8 cellular contexts compared by ENCODE assay signal in genomic region chr17:82449883-82450356, GRCh38. TPM values are rescaled to one million over a fixed set of nuclear protein-coding genes. Genes with fewer than 3 reads are reported as not detected.
DNase-seq lines count a peak whose midpoint lies in the region; ATAC-seq, FAIRE-seq and TF ChIP-seq lines count a peak whose summit lies in the region.

No MANE protein-coding gene starts in this region.

- FAIRE-seq in GM12878 (lab: Jason Lieb, UNC): no peak

- peak overlapping the region; percentile 84 for H3K4me2 ChIP-seq in GM12878 (ENCODE audit: control insufficient read depth, insufficient read depth)

- H3K27me3 ChIP-seq in Peyer's patch (no peaks in the 10 kb centered on the region), GM12878 (replicated peaks in 1 of 2; ENCODE audit: control insufficient read depth in 2 of 2, insufficient read depth in 2 of 2, low read length in 1 of 2) (no peaks in the 10 kb centered on the region), lower lobe of right lung (ENCODE audit: low read depth) (no peaks in the 10 kb centered on the region)

- peak overlapping the region; percentile 30; the same call in 1 of the 2 replicates for H2AFZ ChIP-seq in GM12878 (ENCODE audit: control insufficient read depth, low read depth, low read length)

- H3K9ac ChIP-seq in GM12878 (ENCODE audit: control insufficient read depth, insufficient read depth, low read length): peak overlapping the region; percentile 87

- H3K79me2 ChIP-seq in GM12878 (ENCODE audit: control insufficient read depth, insufficient read depth, low read length): peaks cover 41% of the 10 kb centered on the region

- RAD21 ChIA-PET in GM12878 (lab: Charles Lee; ENCODE audit: unreplicated experiment): interaction anchor here (0.9 to 1.4 kb wide), 7 partner anchors 7 to 104 kb away, joined by 3 to 4 read pairs (median 3); no protein-coding TSS in a partner anchor

- H3K4me3 ChIP-seq in Peyer's patch: peak overlapping the region; percentile 72 to 98 (median 86)
- peak overlapping the region; percentile 93 for H3K4me3 ChIP-seq in GM12878
- H3K4me3 ChIP-seq in lower lobe of right lung: peak overlapping the region; percentile 97

- no peak for TF ChIP-seq RAD21 in GM12878 (IDR thresholded peaks at IDR 0.05; ENCODE audit: insufficient read depth, low read depth, low read length)

- no peaks in the 10 kb centered on the region; the same call in none of the 2 replicates for H4K20me1 ChIP-seq in GM12878 (ENCODE audit: control insufficient read depth, insufficient read depth)

- peak overlapping the region; percentile 94 to 95 for H3K4me3 Mint-ChIP-seq in stimulated activated naive CD8-positive, alpha-beta T cell treated with anti-CD3 and anti-CD28 coated beads, Interleukin-15, amount 100 ng/mL, for 72 hours

- H3K4me1 ChIP-seq in Peyer's patch (peaks cover 0 to 23% (median 15%) of the 10 kb centered on the region in 4 donors), GM12878 (ENCODE audit: control insufficient read depth, insufficient read depth, low read length) (peaks cover 4% of the 10 kb centered on the region), lower lobe of right lung (peaks cover 46% of the 10 kb centered on the region)

- ATAC-seq in GM18907 (IDR thresholded peaks at IDR 0.05; ENCODE audit: unreplicated experiment): peak; percentile 7
- no peak; the same call in 1 of the 3 replicates for ATAC-seq in GM12878
- ATAC-seq in lower lobe of right lung: peak in 1 of 2 donors; percentile 0
- peak; percentile 52 for ATAC-seq in stimulated activated naive CD8-positive, alpha-beta T cell treated with anti-CD3 and anti-CD28 coated beads, Interleukin-15, amount 100 ng/mL, for 72 hours

- H3K9me3 ChIP-seq in Peyer's patch: no peaks in the 10 kb centered on the region
- no peaks in the 10 kb centered on the region; the same call in 2 of the 3 replicates for H3K9me3 ChIP-seq in GM12878 (replicated peaks; ENCODE audit: control insufficient read depth, insufficient read depth, low read length)
- H3K9me3 ChIP-seq in lower lobe of right lung: no peaks in the 10 kb centered on the region

- peaks cover 49% of the 10 kb centered on the region for H3K4me1 Mint-ChIP-seq in stimulated activated naive CD8-positive, alpha-beta T cell treated with anti-CD3 and anti-CD28 coated beads, Interleukin-15, amount 100 ng/mL, for 72 hours

- H3K27me3 Mint-ChIP-seq in stimulated activated naive CD8-positive, alpha-beta T cell treated with anti-CD3 and anti-CD28 coated beads, Interleukin-15, amount 100 ng/mL, for 72 hours: no peaks in the 10 kb centered on the region

- peak in 1 of 3 donors; percentile 43 for DNase-seq in Peyer's patch
- DNase-seq in GM12878 (ENCODE audit: low read depth, low spot score): no peak
- no peak for DNase-seq in lower lobe of right lung
- peak; percentile 34 to 77 for DNase-seq in stimulated activated naive CD8-positive, alpha-beta T cell treated with anti-CD3 and anti-CD28 coated beads, Interleukin-15, amount 100 ng/mL, for 72 hours
- no peak for DNase-seq in AG08396 (ENCODE audit: low spot score)
- DNase-seq in HUDEP-2 (lab: John Stamatoyannopoulos, UW; ENCODE audit: unreplicated experiment in 76 of 76): no peak
- DNase-seq in NCI-H2196 (lab: John Stamatoyannopoulos, UW; ENCODE audit: unreplicated experiment): no peak

- in situ Hi-C loops in GM12878 (cut with MboI): no loop called here

- POLR2A ChIA-PET in GM12878 (lab: Charles Lee): interaction anchor here (0.5 to 2.3 kb wide), 11 partner anchors 8 to 557 kb away, joined by 3 to 16 read pairs (median 4); partner anchors contain the start of genes NARF and OGFOD3

- intact Hi-C loops in GM12878 (cut with micrococcal nuclease; ENCODE audit: unreplicated experiment): loop anchor here (1.0 to 5.0 kb wide), 3 partner anchors 8 to 102 kb away; partner anchors contain the start of gene NARF
- intact Hi-C loops in lower lobe of right lung (cut with DNase I): no loop called here

- no peak for TF ChIP-seq EP300 in GM12878 (IDR thresholded peaks at IDR 0.05; ENCODE audit: borderline replicate concordance in 1 of 2, control insufficient read depth in 1 of 2, low read depth in 2 of 2, low read length in 2 of 2)

- no peak for TF ChIP-seq CTCF in Peyer's patch (IDR thresholded peaks at IDR 0.05)
- no peak for TF ChIP-seq CTCF in GM12878 (IDR thresholded peaks at IDR 0.05 in 2 of 3, conservative IDR thresholded peaks at IDR 0.05 in 1 of 3; ENCODE audit: control insufficient read depth in 2 of 3, extremely low read depth in 1 of 3, insufficient read depth in 1 of 3, low read depth in 3 of 3, low read length in 3 of 3)
- no peak for TF ChIP-seq CTCF in lower lobe of right lung (IDR thresholded peaks at IDR 0.05)

- H3K27ac ChIP-seq in Peyer's patch (peak overlapping the region; percentile 87 to 100 (median 92)), GM12878 (ENCODE audit: control insufficient read depth, insufficient read depth) (peak overlapping the region; percentile 97), lower lobe of right lung (peak overlapping the region; percentile 95)

- TF ChIP-seq POLR2A in Peyer's patch (IDR thresholded peaks at IDR 0.05) (no peak), GM12878 (IDR thresholded peaks at IDR 0.05; ENCODE audit: low read depth, low read length) (no peak)

- CTCF ChIA-PET in GM12878 (lab: Yijun Ruan, JAX): interaction anchor here (0.6 to 1.9 kb wide), 9 partner anchors 22 to 103 kb away, joined by 3 to 12 read pairs (median 5); no protein-coding TSS in a partner anchor

- H3K9me3 Mint-ChIP-seq in stimulated activated naive CD8-positive, alpha-beta T cell treated with anti-CD3 and anti-CD28 coated beads, Interleukin-15, amount 100 ng/mL, for 72 hours: no peaks in the 10 kb centered on the region

- under 1% methylated on average over 18 of the region's 18 CpGs for WGBS in GM12878 (ENCODE audit: insufficient coverage, insufficient replicate concordance, low lambda C conversion rate, missing lambda C conversion rate)

- SMC1A ChIA-PET in GM12878 (lab: Charles Lee; ENCODE audit: uncharacterized antibody, unreplicated experiment): interaction anchor here (1.0 to 1.4 kb wide), 2 partner anchors 31 to 97 kb away, joined by 3 to 8 read pairs; partner anchors contain the start of gene OGFOD3

- H3K36me3 ChIP-seq in Peyer's patch (peaks cover 0 to 17% (median 0%) of the 10 kb centered on the region in 3 donors), GM12878 (ENCODE audit: control insufficient read depth in 2 of 2, insufficient read depth in 2 of 2, low read length in 1 of 2) (peaks cover 10 to 12% of the 10 kb centered on the region in 2 experiments), lower lobe of right lung (peaks cover 18% of the 10 kb centered on the region)

- no TSS peak for BruUV-seq in GM12878 (replicated peaks; lab: Mats Ljungman, UMichigan)

- H3K27ac Mint-ChIP-seq in stimulated activated naive CD8-positive, alpha-beta T cell treated with anti-CD3 and anti-CD28 coated beads, Interleukin-15, amount 100 ng/mL, for 72 hours: peak overlapping the region; percentile 96 to 99

RNA-seq across cellular contexts. Expression of gene CYBC1, which starts 0.6 kb away (rescaled TPM):
- total RNA-seq in Peyer's patch (100 to 1,000 TPM in 1 of 4 donors, 10 to 100 TPM in 3; 79.2 to 103 (median 88.0) TPM), GM12878 (2014; rRNA removed) (119 and 141 TPM in 2 replicates), GM12878 (2014; rRNA removed; fragmentation: Illumina TruSeq; extraction: Trizol) (93.1 and 97.9 TPM in 2 replicates), GM12878 (2021) (156 and 159 TPM in 2 replicates), lower lobe of right lung (132 TPM)
- 374 and 423 TPM in 2 replicates for total RNA-seq in GM12878 (2013; cell fraction: nucleolus; rRNA removed)
- polyA plus RNA-seq in GM12878 (2011; ENCODE audit: low read depth): 98.7 TPM
- polyA plus RNA-seq in GM12878 (2011; rRNA removed) (101 and 125 TPM in 2 replicates), GM12878 (2014; fragmentation: Illumina TruSeq; extraction: Trizol) (81.7 and 120 TPM in 2 replicates), GM12878 (2014; fragmentation: Nextera tagmentation; extraction: Ambion mirVana) (1 to 10 TPM; 4.2 to 8.5 TPM), GM12878 (2014; rRNA removed) (162 and 194 TPM in 2 replicates), GM12878 (2016; fragmentation: Nextera tagmentation; extraction: Ambion mirVana) (100 to 1,000 TPM; 150 to 157 TPM)
- polyA plus RNA-seq in GM12878 (2011; cell fraction: cytosol; rRNA removed): 197 and 266 TPM in 2 replicates
- polyA plus RNA-seq in GM12878 (2011; cell fraction: nucleus; rRNA removed): 419 and 530 TPM in 2 replicates
- 155 and 177 TPM in 2 replicates for polyA plus RNA-seq in GM12878 (2012)
- 79.4 and 160 TPM in 2 replicates for polyA minus RNA-seq in GM12878 (2011; rRNA and poly(A)+ RNA removed)
- 79.5 and 85.7 TPM in 2 replicates for polyA minus RNA-seq in GM12878 (2011; cell fraction: cytosol; rRNA and poly(A)+ RNA removed)
- 112 and 194 TPM in 2 replicates for polyA minus RNA-seq in GM12878 (2011; cell fraction: nucleus; rRNA and poly(A)+ RNA removed)

RNA-seq across cellular contexts. Expression of gene NARF, which starts 8.6 kb away (rescaled TPM):
- total RNA-seq in Peyer's patch (10 to 100 TPM; 31.9 to 81.7 (median 52.0) TPM), GM12878 (2014; rRNA removed) (35.5 and 44.1 TPM in 2 replicates), GM12878 (2014; rRNA removed; fragmentation: Illumina TruSeq; extraction: Trizol) (29.2 and 29.4 TPM in 2 replicates), GM12878 (2021) (65.3 and 65.8 TPM in 2 replicates), lower lobe of right lung (54.9 TPM)
- total RNA-seq in GM12878 (2013; cell fraction: nucleolus; rRNA removed): 167 and 178 TPM in 2 replicates
- polyA plus RNA-seq in GM12878 (2011; ENCODE audit: low read depth): 72.0 TPM
- polyA plus RNA-seq in GM12878 (2011; rRNA removed) (120 and 138 TPM in 2 replicates), GM12878 (2014; fragmentation: Illumina TruSeq; extraction: Trizol) (22.4 and 42.7 TPM in 2 replicates), GM12878 (2014; fragmentation: Nextera tagmentation; extraction: Ambion mirVana) (10 to 100 TPM; 16.7 to 27.4 TPM), GM12878 (2014; rRNA removed) (50.9 and 56.1 TPM in 2 replicates), GM12878 (2016; fragmentation: Nextera tagmentation; extraction: Ambion mirVana) (100 to 1,000 TPM; 115 to 126 TPM)
- polyA plus RNA-seq in GM12878 (2011; cell fraction: cytosol; rRNA removed): 128 and 152 TPM in 2 replicates
- 170 and 183 TPM in 2 replicates for polyA plus RNA-seq in GM12878 (2011; cell fraction: nucleus; rRNA removed)
- 120 and 130 TPM in 2 replicates for polyA plus RNA-seq in GM12878 (2012)
- polyA minus RNA-seq in GM12878 (2011; rRNA and poly(A)+ RNA removed): 81.9 and 82.4 TPM in 2 replicates
- 27.1 and 29.1 TPM in 2 replicates for polyA minus RNA-seq in GM12878 (2011; cell fraction: cytosol; rRNA and poly(A)+ RNA removed)
- 29.7 and 37.7 TPM in 2 replicates for polyA minus RNA-seq in GM12878 (2011; cell fraction: nucleus; rRNA and poly(A)+ RNA removed)

RNA-seq across cellular contexts. Expression of gene OGFOD3, which starts 31.5 kb away (rescaled TPM):
- 10 to 100 TPM; 12.4 to 30.1 (median 24.0) TPM for total RNA-seq in Peyer's patch
- total RNA-seq in GM12878 (2013; cell fraction: nucleolus; rRNA removed): 32.4 and 38.4 TPM in 2 replicates
- 21.0 TPM in 2 replicates for total RNA-seq in GM12878 (2014; rRNA removed)
- total RNA-seq in GM12878 (2014; rRNA removed; fragmentation: Illumina TruSeq; extraction: Trizol): 10.3 and 11.6 TPM in 2 replicates
- 25.8 and 29.6 TPM in 2 replicates for total RNA-seq in GM12878 (2021)
- polyA plus RNA-seq in GM12878 (2011; ENCODE audit: low read depth): 6.8 TPM
- 10.8 and 16.9 TPM in 2 replicates for polyA plus RNA-seq in GM12878 (2011; rRNA removed)
- 31.6 and 39.7 TPM in 2 replicates for polyA plus RNA-seq in GM12878 (2011; cell fraction: cytosol; rRNA removed)
- 33.0 and 43.8 TPM in 2 replicates for polyA plus RNA-seq in GM12878 (2011; cell fraction: nucleus; rRNA removed)
- 15.1 and 18.3 TPM in 2 replicates for polyA plus RNA-seq in GM12878 (2012)
- polyA plus RNA-seq in GM12878 (2014; fragmentation: Illumina TruSeq; extraction: Trizol): 4.2 and 10.2 TPM in 2 replicates
- polyA plus RNA-seq in GM12878 (2014; fragmentation: Nextera tagmentation; extraction: Ambion mirVana): 1 to 10 TPM in 1 of 2 experiments, under 1 TPM in 1; 0.48 to 2.4 TPM
- polyA plus RNA-seq in GM12878 (2014; rRNA removed): 19.6 and 23.7 TPM in 2 replicates
- polyA plus RNA-seq in GM12878 (2016; fragmentation: Nextera tagmentation; extraction: Ambion mirVana): 10 to 100 TPM; 25.9 to 28.4 TPM
- polyA minus RNA-seq in GM12878 (2011; rRNA and poly(A)+ RNA removed): 18.4 and 28.0 TPM in 2 replicates
- polyA minus RNA-seq in GM12878 (2011; cell fraction: cytosol; rRNA and poly(A)+ RNA removed): 12.6 and 16.9 TPM in 2 replicates
- 5.7 and 14.4 TPM in 2 replicates for polyA minus RNA-seq in GM12878 (2011; cell fraction: nucleus; rRNA and poly(A)+ RNA removed)
- 27.1 TPM for total RNA-seq in lower lobe of right lung

RNA-seq across cellular contexts. Expression of gene HEXD, which starts 31.8 kb away (rescaled TPM):
- total RNA-seq in Peyer's patch (100 to 1,000 TPM in 1 of 4 donors, 10 to 100 TPM in 3; 42.7 to 128 (median 80.5) TPM), GM12878 (2014; rRNA removed) (10.8 and 12.7 TPM in 2 replicates), GM12878 (2014; rRNA removed; fragmentation: Illumina TruSeq; extraction: Trizol) (5.8 and 6.4 TPM in 2 replicates), GM12878 (2021) (15.9 and 16.4 TPM in 2 replicates), lower lobe of right lung (60.2 TPM)
- 34.6 and 37.8 TPM in 2 replicates for total RNA-seq in GM12878 (2013; cell fraction: nucleolus; rRNA removed)
- 4.9 TPM for polyA plus RNA-seq in GM12878 (2011; ENCODE audit: low read depth)
- polyA plus RNA-seq in GM12878 (2011; rRNA removed) (5.1 and 7.6 TPM in 2 replicates), GM12878 (2014; fragmentation: Illumina TruSeq; extraction: Trizol) (5.0 and 6.3 TPM in 2 replicates), GM12878 (2014; fragmentation: Nextera tagmentation; extraction: Ambion mirVana) (1 to 10 TPM; 1.6 to 1.9 TPM), GM12878 (2014; rRNA removed) (21.9 and 24.2 TPM in 2 replicates), GM12878 (2016; fragmentation: Nextera tagmentation; extraction: Ambion mirVana) (1 to 10 TPM; 4.9 to 8.7 TPM)
- 7.5 and 11.0 TPM in 2 replicates for polyA plus RNA-seq in GM12878 (2011; cell fraction: cytosol; rRNA removed)
- 119 and 120 TPM in 2 replicates for polyA plus RNA-seq in GM12878 (2011; cell fraction: nucleus; rRNA removed)
- 9.6 and 13.9 TPM in 2 replicates for polyA plus RNA-seq in GM12878 (2012)
- 2.5 and 5.6 TPM in 2 replicates for polyA minus RNA-seq in GM12878 (2011; rRNA and poly(A)+ RNA removed)
- polyA minus RNA-seq in GM12878 (2011; cell fraction: cytosol; rRNA and poly(A)+ RNA removed): 2.1 TPM in 2 replicates
- polyA minus RNA-seq in GM12878 (2011; cell fraction: nucleus; rRNA and poly(A)+ RNA removed): 8.1 and 10.9 TPM in 2 replicates

Comparison
In these comparisons a context has a peak if more than half of its experiments do, and no peak if none do; other contexts are left out.
1. DNase-seq: peak in stimulated activated naive CD8-positive, alpha-beta T cell treated with anti-CD3 and anti-CD28 coated beads, Interleukin-15, amount 100 ng/mL, for 72 hours (2 of 2); none in GM12878 (single experiment), lower lobe of right lung (single experiment), AG08396 (single experiment), HUDEP-2 (0 of 76) and NCI-H2196 (single experiment).
2. Peak in every context shown above with its lines, with median percentiles within 50 percentile points of each other: H3K27ac ChIP-seq and H3K4me3 ChIP-seq.